25 cellular contexts compared by ENCODE assay signal in the genomic region with DNA sequence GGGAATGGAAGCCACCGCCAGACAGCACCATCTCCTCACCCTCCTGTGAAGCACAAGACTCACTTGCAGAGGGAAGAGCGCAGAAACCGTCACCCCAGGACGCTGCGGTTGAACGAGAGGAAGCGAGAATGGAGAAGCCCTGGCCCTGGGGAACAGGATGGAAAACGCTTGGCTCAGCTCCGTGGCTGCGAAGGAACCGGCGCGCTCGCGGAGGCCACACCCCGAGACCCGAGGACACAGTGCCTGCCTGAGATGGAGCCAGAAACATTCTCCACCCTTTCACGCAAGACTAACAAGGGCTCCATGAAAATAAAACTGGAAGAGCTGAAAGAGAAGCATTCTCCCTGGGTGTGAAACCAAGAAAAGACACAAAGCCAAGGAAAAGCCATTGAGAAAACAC.
A peak's percentile ranks its signal among the peaks of the same experiment; 100 is the strongest.
DNase-seq lines count a peak whose midpoint lies in the region; ATAC-seq and TF ChIP-seq lines count a peak whose summit lies in the region.
"Had no signal": no experiment of that assay in that cellular context is flagged by ENCODE, and none has a peak within 500 bp of the region (broad histone marks: within the 10 kb centered on the region; RNA-seq: fewer than 3 reads in every experiment).

No MANE protein-coding gene starts in this region.

- CTCF ChIA-PET in HEK293T (lab: Yijun Ruan, JAX), result no interaction called here

- ATAC-seq in HG03095 (IDR thresholded peaks at IDR 0.05; ENCODE audit: unreplicated experiment), result no peak
- ATAC-seq in GM19455 (IDR thresholded peaks at IDR 0.05; ENCODE audit: unreplicated experiment), result no peak
- ATAC-seq: A549; CD8-positive, alpha-beta T cell had no signal

- DNase-seq in DMS79 (lab: John Stamatoyannopoulos, UW) (peak; percentile 66), DMS79 treated with DMSO at 0.1 percent for 48 hours (lab: John Stamatoyannopoulos, UW) (peak; percentile 60), MV-4-11 (lab: John Stamatoyannopoulos, UW) (peak; percentile 36), HEK293T (ENCODE audit: extremely low spot score) (no peak)
- DNase-seq: 8988T; ACHN; AML-193; BE2C; C1 segment of cervical spinal cord; Caco-2; Calu3; CD4-positive, alpha-beta memory T cell; CD4-positive, alpha-beta T cell; CD4-positive, CD25-positive, alpha-beta regulatory T cell; CD8-positive, alpha-beta memory T cell; COR-L47; DMS 273 treated with DMSO at 0.1 percent for 48 hours; DMS153; DMS53; DND-41; EL had no signal

- POLR2A ChIA-PET in HEK293T (lab: Yijun Ruan, JAX), result no interaction called here

TF ChIP-seq in HEK293T, 16 proteins besides CTCF, POLR2A, EP300 and RAD21:
- TF ChIP-seq FOXA1 (IDR thresholded peaks at IDR 0.05) (no peak), ZNF384 (IDR thresholded peaks at IDR 0.05) (no peak), BHLHE40 (IDR thresholded peaks at IDR 0.05; ENCODE audit: borderline replicate concordance) (no peak), TARDBP (IDR thresholded peaks at IDR 0.05) (no peak), CTBP1 (IDR thresholded peaks at IDR 0.05; ENCODE audit: borderline replicate concordance) (no peak), FOXM1 (IDR thresholded peaks at IDR 0.05; ENCODE audit: borderline replicate concordance) (no peak), ARNT (IDR thresholded peaks at IDR 0.05) (no peak), SP1 (IDR thresholded peaks at IDR 0.05) (no peak), FOXK2 (IDR thresholded peaks at IDR 0.05) (no peak), HDGF (IDR thresholded peaks at IDR 0.05; ENCODE audit: borderline replicate concordance) (no peak), LEF1 (IDR thresholded peaks at IDR 0.05; ENCODE audit: borderline replicate concordance) (no peak), SUZ12 (IDR thresholded peaks at IDR 0.05) (no peak), ELF4 (IDR thresholded peaks at IDR 0.05) (no peak), L3MBTL2 (conservative IDR thresholded peaks at IDR 0.05) (no peak), NFRKB (IDR thresholded peaks at IDR 0.05) (no peak)
- TF ChIP-seq, protein P1, sequence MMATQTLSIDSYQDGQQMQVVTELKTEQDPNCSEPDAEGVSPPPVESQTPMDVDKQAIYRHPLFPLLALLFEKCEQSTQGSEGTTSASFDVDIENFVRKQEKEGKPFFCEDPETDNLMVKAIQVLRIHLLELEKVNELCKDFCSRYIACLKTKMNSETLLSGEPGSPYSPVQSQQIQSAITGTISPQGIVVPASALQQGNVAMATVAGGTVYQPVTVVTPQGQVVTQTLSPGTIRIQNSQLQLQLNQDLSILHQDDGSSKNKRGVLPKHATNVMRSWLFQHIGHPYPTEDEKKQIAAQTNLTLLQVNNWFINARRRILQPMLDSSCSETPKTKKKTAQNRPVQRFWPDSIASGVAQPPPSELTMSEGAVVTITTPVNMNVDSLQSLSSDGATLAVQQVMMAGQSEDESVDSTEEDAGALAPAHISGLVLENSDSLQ (IDR thresholded peaks at IDR 0.05), result no peak
